ENCODE assay signal across 22 cellular contexts in the genomic region with DNA sequence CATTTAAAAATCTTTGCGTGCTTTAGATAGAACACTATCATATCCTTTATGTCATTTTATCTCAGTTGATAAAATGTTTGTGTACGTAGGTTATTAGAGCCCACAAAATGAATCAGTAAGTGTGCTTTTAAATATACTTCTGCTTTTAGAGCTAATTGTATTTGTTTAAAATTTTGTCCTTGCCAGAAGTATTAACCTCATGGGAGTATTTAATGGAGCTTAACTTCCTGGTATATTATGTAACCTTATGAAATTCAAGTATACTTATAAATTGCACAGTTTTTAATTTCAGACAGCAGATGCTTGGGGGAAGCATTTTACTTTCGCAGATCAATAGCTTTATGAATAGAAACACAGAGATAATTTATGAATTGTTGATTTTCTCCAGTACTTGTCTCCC.
"Had no signal": no experiment of that assay in that cellular context is flagged by ENCODE, and none has a peak within 500 bp of the region (broad histone marks: within the 10 kb centered on the region; RNA-seq: fewer than 3 reads in every experiment).

No MANE protein-coding gene starts in this region.

- H3K4me3 ChIP-seq: heart right ventricle, left ventricle myocardium inferior, lower lobe of right lung, right atrium auricular region, sigmoid colon, skin epidermis, testis, tibial nerve, upper lobe of right lung, vagina had no signal

- H3K9me3 ChIP-seq: heart right ventricle, left ventricle myocardium inferior, lower lobe of right lung, right atrium auricular region, sigmoid colon, testis, tibial nerve, upper lobe of right lung, vagina had no signal

- FAIRE-seq: endometrium, frontal cortex had no signal

- DNase-seq: effector memory CD4-positive, alpha-beta T cell; heart right ventricle; hypothalamus; islet precursor cell; left ventricle myocardium inferior; lower lobe of right lung; natural killer cell; posterior cingulate gyrus; sigmoid colon; stimulated activated CD4-positive, alpha-beta T cell treated with anti-CD3 and anti-CD28 coated beads, Interleukin-2, amount 100 ng/mL, for 24 hours; stimulated activated CD4-positive, alpha-beta T cell treated with anti-CD3 and anti-CD28 coated beads, Interleukin-4, amount 100 ng/mL, for 4 hours; stimulated activated naive B cell treated with anti-CD40 and anti-IgM and Interleukin-4, amounts not matched to agents 10 μg/mL and 1 μg/mL and 100 μg/mL, for 72 hours; stimulated activated naive CD8-positive, alpha-beta T cell treated with anti-CD3 and anti-CD28 coated beads, Interleukin-15, amount 100 ng/mL, for 72 hours; testis; upper lobe of right lung had no signal

- H3K27ac ChIP-seq: heart right ventricle, left ventricle myocardium inferior, lower lobe of right lung, right atrium auricular region, sigmoid colon, skin epidermis, testis, tibial nerve, upper lobe of right lung, vagina had no signal

- ATAC-seq: esophagus mucosa; heart right ventricle; natural killer cell; stimulated activated naive B cell treated with anti-CD40 and anti-IgM and Interleukin-4, amounts not matched to agents 10 μg/mL and 1 μg/mL and 100 μg/mL, for 72 hours; stimulated activated naive CD8-positive, alpha-beta T cell treated with anti-CD3 and anti-CD28 coated beads, Interleukin-15, amount 100 ng/mL, for 72 hours; upper lobe of right lung had no signal
